In genomic region chr2:143205106-143205764, GRCh38 we compare ENCODE assay signal across 8 cellular contexts.
DNase-seq lines count a peak whose midpoint lies in the region; ATAC-seq, FAIRE-seq and TF ChIP-seq lines count a peak whose summit lies in the region.

No MANE protein-coding gene starts in this region.

- DNase-seq in AG10803 (ENCODE audit: low read depth), result peak; percentile 12
- DNase-seq in K562 (ENCODE audit: extremely low read depth in 1 of 4, low spot score in 3 of 4), result peak in 1 of 4 experiments; percentile 6
- DNase-seq in neural crest cell (ENCODE audit: low read depth, low spot score), result no peak
- DNase-seq in head of caudate nucleus, result no peak
- no peak for DNase-seq in lower leg skin (ENCODE audit: low spot score in 2 of 2)
- no peak for DNase-seq in stimulated activated CD4-positive, alpha-beta T cell treated with anti-CD3 and anti-CD28 coated beads, Interleukin-15, amount 100 ng/mL, for 24 hours

- WGBS in K562 (ENCODE audit: insufficient coverage, low coverage, missing lambda C conversion rate), result 11% methylated on average over 1 of the region's 1 CpG
- WGBS in lower leg skin, 2 donors, result 79 to 81% methylated on average over 1 of the region's 1 CpG

- TF ChIP-seq RAD21 in K562 (CRISPR knock-in tag; conservative IDR thresholded peaks at IDR 0.05 in 1 of 2, IDR thresholded peaks at IDR 0.05 in 1 of 2), result no peak; a peak in 1 of 4 replicates

- no peaks in the 10 kb centered on the region for H4K20me1 ChIP-seq in KMS-11 (ENCODE audit: insufficient read depth)
- H4K20me1 ChIP-seq in K562 (replicated peaks; ENCODE audit: control insufficient read depth, insufficient read depth, low read length), result no peaks in the 10 kb centered on the region

- H3K9ac ChIP-seq in KMS-11, result no peak overlapping the region
- no peak overlapping the region for H3K9ac ChIP-seq in K562 (ENCODE audit: insufficient read depth in 1 of 2, low read depth in 2 of 2, low read length in 2 of 2)

- POLR2A ChIA-PET in K562 (lab: Yijun Ruan, JAX), result interaction anchor here (1.1 kb wide), 1 partner anchor 18 kb away, joined by 3 read pairs; no protein-coding TSS in a partner anchor

- no peak overlapping the region for H3K4me3 Mint-ChIP-seq in neural crest cell

- H3K36me3 ChIP-seq in KMS-11 (ENCODE audit: insufficient read depth), result no peaks in the 10 kb centered on the region
- H3K36me3 ChIP-seq in K562 (ENCODE audit: control insufficient read depth, insufficient read depth, low read length), result no peaks in the 10 kb centered on the region

- no peak overlapping the region for H3K27ac ChIP-seq in KMS-11
- H3K27ac ChIP-seq in K562 (ENCODE audit: extremely low read depth, low read depth, low read length), result no peak overlapping the region

- H3K4me1 ChIP-seq in KMS-11 (ENCODE audit: low read depth, poor library complexity, severe bottlenecking) (no peaks in the 10 kb centered on the region), K562 (replicated peaks in 1 of 2; ENCODE audit: control insufficient read depth in 2 of 2, insufficient read depth in 2 of 2, low read length in 2 of 2) (no peaks in the 10 kb centered on the region)

- peaks cover 8% of the 10 kb centered on the region for H3K9me3 Mint-ChIP-seq in neural crest cell

- TF ChIP-seq EP300 in K562 (IDR thresholded peaks at IDR 0.05; ENCODE audit: low read length), result no peak

- no peaks in the 10 kb centered on the region for H3K27me3 Mint-ChIP-seq in neural crest cell (ENCODE audit: low read depth)

- no TSS peak for BruUV-seq in K562 (replicated peaks; lab: Mats Ljungman, UMichigan)

- H3K27me3 ChIP-seq in KMS-11 (ENCODE audit: insufficient read depth, low read depth), result no peaks in the 10 kb centered on the region
- H3K27me3 ChIP-seq in K562 (ENCODE audit: control insufficient read depth in 2 of 2, insufficient read depth in 2 of 2, low read length in 2 of 2), result no peaks in the 10 kb centered on the region

- H2AFZ ChIP-seq in KMS-11 (ENCODE audit: low read depth) (no peak overlapping the region), K562 (ENCODE audit: low read depth, low read length) (no peak overlapping the region)

- no peak overlapping the region for H3K27ac Mint-ChIP-seq in neural crest cell (ENCODE audit: unreplicated experiment)

- H3K4me2 ChIP-seq in KMS-11 (no peak overlapping the region), K562 (ENCODE audit: insufficient read depth, low read length) (no peak overlapping the region)

- in situ Hi-C loops in K562 (cut with MboI), result no loop called here

- H3K36me3 Mint-ChIP-seq in neural crest cell (ENCODE audit: low read depth), result no peaks in the 10 kb centered on the region

- no peaks in the 10 kb centered on the region for H3K9me3 ChIP-seq in K562 (replicated peaks; ENCODE audit: control insufficient read depth, insufficient read depth, low read depth, low read length)

- no peak overlapping the region for H3K4me3 ChIP-seq in AG10803 (ENCODE audit: low read length)
- no peak overlapping the region for H3K4me3 ChIP-seq in KMS-11 (IDR thresholded peaks at IDR 0.05; ENCODE audit: insufficient read depth, low read depth, low read length)
- H3K4me3 ChIP-seq in K562, result no peak overlapping the region
- no peak overlapping the region for H3K4me3 ChIP-seq in lower leg skin (ENCODE audit: low read depth, poor library complexity, severe bottlenecking)

- ATAC-seq in GM18498 (IDR thresholded peaks at IDR 0.05; ENCODE audit: unreplicated experiment) (peak; percentile 78), K562 (no peak)

- CTCF ChIA-PET in K562 (lab: Yijun Ruan, JAX; ENCODE audit: low intra/inter-chr PET ratio), result interaction anchor here (0.6 to 0.7 kb wide), 2 partner anchors 866 to 1833 kb away, joined by 3 to 5 read pairs; no protein-coding TSS in a partner anchor

- intact Hi-C loops in K562 (cut with micrococcal nuclease), result no loop called here
- intact Hi-C loops in head of caudate nucleus (cut with DNase I), result no loop called here
- intact Hi-C loops in lower leg skin (cut with DNase I; ENCODE audit: low total_unique reads), result no loop called here

- TF ChIP-seq POLR2A in K562 (conservative IDR thresholded peaks at IDR 0.05) (no peak), lower leg skin (IDR thresholded peaks at IDR 0.05) (no peak)

- H3K9me1 ChIP-seq in K562 (ENCODE audit: control insufficient read depth, insufficient read depth, low read length), result no peaks in the 10 kb centered on the region

- peak; percentile 44 for TF ChIP-seq CTCF in AG10803 (conservative IDR thresholded peaks at IDR 0.05; ENCODE audit: low read length)
- TF ChIP-seq CTCF in KMS-11 (conservative IDR thresholded peaks at IDR 0.05; ENCODE audit: low read depth, low read length), result peak; percentile 25; the same call in 1 of the 2 replicates
- peak in 1 of 3 experiments; percentile 27; a peak in 2 of 6 replicates for TF ChIP-seq CTCF in K562 (IDR thresholded peaks at IDR 0.05 in 2 of 3, conservative IDR thresholded peaks at IDR 0.05 in 1 of 3; ENCODE audit: insufficient read depth in 2 of 3, low read depth in 1 of 3, low read length in 3 of 3)
- peak; percentile 60 for TF ChIP-seq CTCF in neural crest cell (conservative IDR thresholded peaks at IDR 0.05)
- TF ChIP-seq CTCF in lower leg skin (IDR thresholded peaks at IDR 0.05), result no peak

- H3K79me2 ChIP-seq in KMS-11 (ENCODE audit: insufficient read depth, low read depth) (no peaks in the 10 kb centered on the region), K562 (ENCODE audit: control insufficient read depth, insufficient read depth, low read length) (no peaks in the 10 kb centered on the region)

- FAIRE-seq in K562 (lab: Jason Lieb, UNC), result peak; percentile 57

- peaks cover 5% of the 10 kb centered on the region for H3K4me1 Mint-ChIP-seq in neural crest cell

TF ChIP-seq in K562, 482 proteins besides CTCF, POLR2A, EP300 and RAD21:
- TF ChIP-seq ZBTB1 (CRISPR knock-in tag; IDR thresholded peaks at IDR 0.05; ENCODE audit: borderline replicate concordance, low read depth) (no peak), UBTF (IDR thresholded peaks at IDR 0.05; ENCODE audit: borderline replicate concordance in 1 of 2, low read depth in 2 of 2, low read length in 2 of 2) (no peak), MCM2 (IDR thresholded peaks at IDR 0.05; ENCODE audit: low read depth) (no peak), TCF7 (IDR thresholded peaks at IDR 0.05; ENCODE audit: borderline replicate concordance) (no peak), BRD9 (IDR thresholded peaks at IDR 0.05; ENCODE audit: low read depth, partially characterized antibody) (no peak), ZNF696 (CRISPR knock-in tag; conservative IDR thresholded peaks at IDR 0.05) (no peak), RBFOX2 (IDR thresholded peaks at IDR 0.05; ENCODE audit: low read depth, low read length) (no peak), TRIM25 (IDR thresholded peaks at IDR 0.05; ENCODE audit: borderline replicate concordance) (no peak), MITF (IDR thresholded peaks at IDR 0.05) (no peak), XRCC4 (IDR thresholded peaks at IDR 0.05; ENCODE audit: extremely low read depth, insufficient read depth, insufficient read length) (no peak), NRF1 (conservative IDR thresholded peaks at IDR 0.05 in 1 of 2, IDR thresholded peaks at IDR 0.05 in 1 of 2) (no peak), BRF1 (IDR thresholded peaks at IDR 0.05; ENCODE audit: borderline replicate concordance, extremely low read depth, insufficient read length) (no peak), YY1 (IDR thresholded peaks at IDR 0.05; ENCODE audit: borderline replicate concordance in 1 of 3, control insufficient read depth in 1 of 3, extremely low read depth in 1 of 3, insufficient read depth in 3 of 3, insufficient read length in 1 of 3, insufficient replicate concordance in 2 of 3, low read depth in 1 of 3, low read length in 2 of 3) (no peak), RFX1 (IDR thresholded peaks at IDR 0.05) (no peak)

Comparison
In these comparisons a context has a peak if more than half of its experiments do, and no peak if none do; other contexts are left out.
1. CTCF ChIP-seq: peak in AG10803 (single experiment), KMS-11 (single experiment) and neural crest cell (single experiment); none in lower leg skin (0 of 3).